Comparison of ENCODE assay signal across 19 cellular contexts in genomic region chr15:41443275-41443674, GRCh38. TPM values are rescaled to one million over a fixed set of nuclear protein-coding genes. Genes with fewer than 3 reads are reported as not detected.
A peak's percentile ranks its signal among the peaks of the same experiment; 100 is the strongest.
DNase-seq lines count a peak whose midpoint lies in the region; ATAC-seq, FAIRE-seq and TF ChIP-seq lines count a peak whose summit lies in the region.
"Had no signal": no experiment of that assay in that cellular context is flagged by ENCODE, and none has a peak within 500 bp of the region (broad histone marks: within the 10 kb centered on the region; RNA-seq: fewer than 3 reads in every experiment).

No MANE protein-coding gene starts in this region.

- POLR2A ChIA-PET in activated CD4-positive, alpha-beta memory T cell treated with anti-CD3 and anti-CD28 coated beads, Interleukin-2, amount 10 ng/mL, durations not matched to agents 7 days and 5 days (lab: Charles Lee), result interaction anchor here (1.3 kb wide), 2 partner anchors 14 to 110 kb away, joined by 3 to 6 read pairs; partner anchors contain the start of genes NUSAP1 and OIP5
- POLR2A ChIA-PET in activated CD4-positive, alpha-beta memory T cell treated with anti-CD3 and anti-CD28 coated beads for 36 hours (lab: Charles Lee), result interaction anchor here (0.6 kb wide), 1 partner anchor 739 kb away, joined by 3 read pairs; no protein-coding TSS in a partner anchor
- POLR2A ChIA-PET in CD4-positive, alpha-beta T cell (lab: Charles Lee), result interaction anchor here (1.0 kb wide), 1 partner anchor 8 kb away, joined by 4 read pairs; no protein-coding TSS in a partner anchor
- POLR2A ChIA-PET in Panc1 (lab: Charles Lee), result interaction anchor here (0.6 kb wide), 1 partner anchor 396 kb away, joined by 6 read pairs; no protein-coding TSS in a partner anchor
- POLR2A ChIA-PET in GM12878 (lab: Charles Lee), result no interaction called here

- no peak overlapping the region for H3K4me3 Mint-ChIP-seq in activated CD4-positive, alpha-beta memory T cell treated with anti-CD3 and anti-CD28 coated beads, Interleukin-2, amount 10 ng/mL, durations not matched to agents 7 days and 5 days
- no peak overlapping the region for H3K4me3 Mint-ChIP-seq in activated CD4-positive, alpha-beta memory T cell treated with anti-CD3 and anti-CD28 coated beads for 36 hours
- no peak overlapping the region for H3K4me3 Mint-ChIP-seq in CD4-positive, alpha-beta T cell

- H2AFZ ChIP-seq in GM12878 (ENCODE audit: control insufficient read depth, low read depth, low read length), result no peak overlapping the region

- no peak for ATAC-seq in CD4-positive, alpha-beta T cell (ENCODE audit: poor library complexity)
- no peak for ATAC-seq in Panc1
- no peak for ATAC-seq in GM12878
- no peak for ATAC-seq in omental fat pad (ENCODE audit: low FRiP score)
- ATAC-seq: A549 had no signal

- H3K9me3 Mint-ChIP-seq in activated CD4-positive, alpha-beta memory T cell treated with anti-CD3 and anti-CD28 coated beads, Interleukin-2, amount 10 ng/mL, durations not matched to agents 7 days and 5 days, result no peaks in the 10 kb centered on the region
- no peaks in the 10 kb centered on the region for H3K9me3 Mint-ChIP-seq in activated CD4-positive, alpha-beta memory T cell treated with anti-CD3 and anti-CD28 coated beads for 36 hours
- H3K9me3 Mint-ChIP-seq in CD4-positive, alpha-beta T cell, result no peaks in the 10 kb centered on the region

- no peaks in the 10 kb centered on the region for H3K27me3 Mint-ChIP-seq in activated CD4-positive, alpha-beta memory T cell treated with anti-CD3 and anti-CD28 coated beads, Interleukin-2, amount 10 ng/mL, durations not matched to agents 7 days and 5 days
- H3K27me3 Mint-ChIP-seq in activated CD4-positive, alpha-beta memory T cell treated with anti-CD3 and anti-CD28 coated beads for 36 hours, result no peaks in the 10 kb centered on the region
- H3K27me3 Mint-ChIP-seq in CD4-positive, alpha-beta T cell, result no peaks in the 10 kb centered on the region

- in situ Hi-C loops in Panc1 (cut with HindIII; ENCODE audit: low pct_unique_long_range_greater_than_20kb, low sequenced_read_pairs), result no loop called here
- in situ Hi-C loops in GM12878 (cut with MboI), result no loop called here

- H3K36me3 ChIP-seq in Panc1 (ENCODE audit: control insufficient read depth, insufficient read depth, low read length) (no peaks in the 10 kb centered on the region), GM12878 (ENCODE audit: control insufficient read depth in 2 of 2, insufficient read depth in 2 of 2, low read length in 1 of 2) (peaks cover 0 to 7% of the 10 kb centered on the region in 2 experiments; a peak in 3 of 4 replicates)

- no peak overlapping the region for H3K27ac ChIP-seq in CD4-positive, alpha-beta T cell (ENCODE audit: low read depth, low read length)
- H3K27ac ChIP-seq in Panc1 (ENCODE audit: low read length) (no peak overlapping the region), GM12878 (ENCODE audit: control insufficient read depth, insufficient read depth) (no peak overlapping the region)
- H3K27ac ChIP-seq: A549, RWPE1 had no signal

- CTCF ChIA-PET in activated CD4-positive, alpha-beta memory T cell treated with anti-CD3 and anti-CD28 coated beads, Interleukin-2, amount 10 ng/mL, durations not matched to agents 7 days and 5 days (lab: Charles Lee), result interaction anchor here (0.6 to 0.8 kb wide), 3 partner anchors 23 to 50 kb away, joined by 3 read pairs; no protein-coding TSS in a partner anchor
- CTCF ChIA-PET in activated CD4-positive, alpha-beta memory T cell treated with anti-CD3 and anti-CD28 coated beads for 36 hours (lab: Charles Lee), result no interaction called here
- CTCF ChIA-PET in CD4-positive, alpha-beta T cell (lab: Charles Lee), result no interaction called here
- CTCF ChIA-PET in Panc1 (lab: Charles Lee), result interaction anchor here (0.5 to 0.6 kb wide), 2 partner anchors 45 to 1026 kb away, joined by 8 to 9 read pairs; no protein-coding TSS in a partner anchor
- CTCF ChIA-PET in GM12878 (lab: Yijun Ruan, JAX), result interaction anchor here (1.1 to 3.2 kb wide), 2 partner anchors 9 to 22 kb away, joined by 4 to 7 read pairs; no protein-coding TSS in a partner anchor

- RAD21 ChIA-PET in GM12878 (lab: Charles Lee; ENCODE audit: unreplicated experiment), result no interaction called here

- DNase-seq in activated CD4-positive, alpha-beta memory T cell treated with anti-CD3 and anti-CD28 coated beads, Interleukin-2, amount 10 ng/mL, durations not matched to agents 7 days and 5 days, result peak; percentile 25
- no peak for DNase-seq in activated CD4-positive, alpha-beta memory T cell treated with anti-CD3 and anti-CD28 coated beads for 36 hours
- DNase-seq in CD4-positive, alpha-beta T cell, result no peak
- DNase-seq in Panc1 (ENCODE audit: low read depth, low spot score) (no peak), GM12878 (ENCODE audit: low read depth, low spot score) (no peak), dermis blood vessel endothelial cell (no peak), COLO829 (ENCODE audit: low spot score) (no peak), omental fat pad (ENCODE audit: low spot score) (no peak)
- DNase-seq: C1 segment of cervical spinal cord, Caco-2, DMS153, GOT3, KG1, NCI-H1436 treated with DMSO at 0.1 percent for 48 hours, NCI-H2081, NCI-H510A, NCI-H774 had no signal

- TF ChIP-seq POLR2A in GM12878 (IDR thresholded peaks at IDR 0.05; ENCODE audit: low read depth, low read length), result no peak

- TF ChIP-seq EP300 in GM12878 (IDR thresholded peaks at IDR 0.05; ENCODE audit: borderline replicate concordance in 1 of 2, control insufficient read depth in 1 of 2, low read depth in 2 of 2, low read length in 2 of 2), result no peak

- no peaks in the 10 kb centered on the region for H3K9me3 ChIP-seq in CD4-positive, alpha-beta T cell (ENCODE audit: control insufficient read depth, low read length)
- H3K9me3 ChIP-seq in Panc1 (ENCODE audit: control insufficient read depth, insufficient read depth, low read depth, low read length) (no peaks in the 10 kb centered on the region), GM12878 (replicated peaks; ENCODE audit: control insufficient read depth, insufficient read depth, low read length) (no peaks in the 10 kb centered on the region)
- H3K9me3 ChIP-seq: A549, Caco-2 had no signal

- H3K27ac Mint-ChIP-seq in activated CD4-positive, alpha-beta memory T cell treated with anti-CD3 and anti-CD28 coated beads, Interleukin-2, amount 10 ng/mL, durations not matched to agents 7 days and 5 days, result peak overlapping the region; percentile 63
- H3K27ac Mint-ChIP-seq in activated CD4-positive, alpha-beta memory T cell treated with anti-CD3 and anti-CD28 coated beads for 36 hours, result no peak overlapping the region
- peak overlapping the region; percentile 66 for H3K27ac Mint-ChIP-seq in CD4-positive, alpha-beta T cell

- SMC1A ChIA-PET in GM12878 (lab: Charles Lee; ENCODE audit: uncharacterized antibody, unreplicated experiment), result interaction anchor here (0.9 to 1.9 kb wide), 5 partner anchors 11 to 39 kb away, joined by 3 to 6 read pairs (median 4); no protein-coding TSS in a partner anchor

- peaks cover 25% of the 10 kb centered on the region for H3K36me3 Mint-ChIP-seq in activated CD4-positive, alpha-beta memory T cell treated with anti-CD3 and anti-CD28 coated beads, Interleukin-2, amount 10 ng/mL, durations not matched to agents 7 days and 5 days (ENCODE audit: low read depth)
- H3K36me3 Mint-ChIP-seq in activated CD4-positive, alpha-beta memory T cell treated with anti-CD3 and anti-CD28 coated beads for 36 hours, result peaks cover 17% of the 10 kb centered on the region
- peaks cover 68% of the 10 kb centered on the region for H3K36me3 Mint-ChIP-seq in CD4-positive, alpha-beta T cell (ENCODE audit: low read depth)

- intact Hi-C loops in activated CD4-positive, alpha-beta memory T cell treated with anti-CD3 and anti-CD28 coated beads for 36 hours (cut with micrococcal nuclease), result no loop called here
- intact Hi-C loops in CD4-positive, alpha-beta T cell (cut with DNase I, micrococcal nuclease), result no loop called here
- intact Hi-C loops in Panc1 (cut with micrococcal nuclease; ENCODE audit: unreplicated experiment), result no loop called here
- intact Hi-C loops in GM12878 (cut with micrococcal nuclease; ENCODE audit: unreplicated experiment), result no loop called here

- no peaks in the 10 kb centered on the region for H3K27me3 ChIP-seq in CD4-positive, alpha-beta T cell (ENCODE audit: control insufficient read depth, insufficient read depth, low read length)
- H3K27me3 ChIP-seq in Panc1 (ENCODE audit: control insufficient read depth, insufficient read depth, low read length) (no peaks in the 10 kb centered on the region), GM12878 (replicated peaks in 1 of 2; ENCODE audit: control insufficient read depth in 2 of 2, insufficient read depth in 2 of 2, low read length in 1 of 2) (no peaks in the 10 kb centered on the region)

- no peaks in the 10 kb centered on the region for H3K4me1 ChIP-seq in Panc1 (ENCODE audit: control insufficient read depth, insufficient read depth, low read length)
- H3K4me1 ChIP-seq in GM12878 (ENCODE audit: control insufficient read depth, insufficient read depth, low read length), result no peaks in the 10 kb centered on the region
- H3K4me1 ChIP-seq: A549, Caco-2 had no signal

- H4K20me1 ChIP-seq in GM12878 (ENCODE audit: control insufficient read depth, insufficient read depth), result no peaks in the 10 kb centered on the region

- H3K4me3 ChIP-seq in Panc1 (ENCODE audit: low read depth in 2 of 2, low read length in 2 of 2) (no peak overlapping the region), GM12878 (no peak overlapping the region)
- H3K4me3 ChIP-seq: A549 had no signal

- H3K9ac ChIP-seq in GM12878 (ENCODE audit: control insufficient read depth, insufficient read depth, low read length), result no peak overlapping the region

- no peak for TF ChIP-seq RAD21 in GM12878 (IDR thresholded peaks at IDR 0.05; ENCODE audit: insufficient read depth, low read depth, low read length)

- WGBS in GM12878 (ENCODE audit: insufficient coverage, insufficient replicate concordance, low lambda C conversion rate, missing lambda C conversion rate), result 67% methylated on average over 2 of the region's 2 CpGs

- FAIRE-seq in GM12878 (lab: Jason Lieb, UNC), result no peak
- FAIRE-seq: A549 had no signal

- no peak overlapping the region for H3K4me2 ChIP-seq in GM12878 (ENCODE audit: control insufficient read depth, insufficient read depth)
- H3K4me2 ChIP-seq: A549 had no signal

- peaks cover 21% of the 10 kb centered on the region for H3K4me1 Mint-ChIP-seq in activated CD4-positive, alpha-beta memory T cell treated with anti-CD3 and anti-CD28 coated beads, Interleukin-2, amount 10 ng/mL, durations not matched to agents 7 days and 5 days
- peaks cover 8% of the 10 kb centered on the region for H3K4me1 Mint-ChIP-seq in activated CD4-positive, alpha-beta memory T cell treated with anti-CD3 and anti-CD28 coated beads for 36 hours (ENCODE audit: low read depth)
- H3K4me1 Mint-ChIP-seq in CD4-positive, alpha-beta T cell (ENCODE audit: low read depth), result peaks cover 20% of the 10 kb centered on the region

- no peak for TF ChIP-seq CTCF in CD4-positive, alpha-beta T cell (IDR thresholded peaks at IDR 0.05)
- no peak for TF ChIP-seq CTCF in Panc1 (IDR thresholded peaks at IDR 0.05)
- no peak for TF ChIP-seq CTCF in GM12878 (IDR thresholded peaks at IDR 0.05 in 2 of 3, conservative IDR thresholded peaks at IDR 0.05 in 1 of 3; ENCODE audit: control insufficient read depth in 2 of 3, extremely low read depth in 1 of 3, insufficient read depth in 1 of 3, low read depth in 3 of 3, low read length in 3 of 3)
- TF ChIP-seq CTCF in omental fat pad (IDR thresholded peaks at IDR 0.05), result no peak

- H3K79me2 ChIP-seq in GM12878 (ENCODE audit: control insufficient read depth, insufficient read depth, low read length), result no peaks in the 10 kb centered on the region

- BruUV-seq in Panc1 (replicated peaks; lab: Mats Ljungman, UMichigan), result TSS peak; percentile 53
- BruUV-seq in GM12878 (replicated peaks; lab: Mats Ljungman, UMichigan), result TSS peak; percentile 48

RNA-seq across cellular contexts. Expression of gene RTF1, which starts 26.4 kb away (rescaled TPM):
- 10 to 100 TPM; 33.9 to 37.1 TPM for total RNA-seq in activated CD4-positive, alpha-beta memory T cell treated with anti-CD3 and anti-CD28 coated beads, Interleukin-2, amount 10 ng/mL, durations not matched to agents 7 days and 5 days
- total RNA-seq in activated CD4-positive, alpha-beta memory T cell treated with anti-CD3 and anti-CD28 coated beads for 36 hours, result 10 to 100 TPM; 24.9 to 26.2 TPM
- 10 to 100 TPM; 29.9 to 34.2 TPM for total RNA-seq in CD4-positive, alpha-beta T cell
- total RNA-seq in Panc1 (2021; ENCODE audit: unreplicated experiment) (43.5 TPM), GM12878 (2014; rRNA removed) (15.2 and 19.3 TPM in 2 replicates), GM12878 (2014; rRNA removed; fragmentation: Illumina TruSeq; extraction: Trizol) (35.5 and 35.6 TPM in 2 replicates), GM12878 (2021) (28.4 and 31.2 TPM in 2 replicates), dermis blood vessel endothelial cell (25.4 and 25.9 TPM in 2 replicates), omental fat pad (10 to 100 TPM; 18.1 to 39.7 (median 25.8) TPM)
- polyA plus RNA-seq in Panc1 (2012; ENCODE audit: insufficient read length), result 36.7 TPM
- 18.6 and 23.8 TPM in 2 replicates for total RNA-seq in GM12878 (2013; cell fraction: nucleolus; rRNA removed)
- polyA plus RNA-seq in GM12878 (2011; ENCODE audit: low read depth), result 13.9 TPM
- polyA plus RNA-seq in GM12878 (2011; rRNA removed) (29.2 and 33.0 TPM in 2 replicates), GM12878 (2014; fragmentation: Illumina TruSeq; extraction: Trizol) (49.1 and 51.8 TPM in 2 replicates), GM12878 (2014; fragmentation: Nextera tagmentation; extraction: Ambion mirVana) (10 to 100 TPM in 1 of 2 experiments, 1 to 10 TPM in 1; 7.2 to 10.9 TPM), GM12878 (2014; rRNA removed) (35.1 and 35.4 TPM in 2 replicates), GM12878 (2016; fragmentation: Nextera tagmentation; extraction: Ambion mirVana) (10 to 100 TPM; 67.0 to 67.9 TPM)
- 18.7 and 18.9 TPM in 2 replicates for polyA plus RNA-seq in GM12878 (2011; cell fraction: cytosol; rRNA removed)
- polyA plus RNA-seq in GM12878 (2011; cell fraction: nucleus; rRNA removed), result 8.5 and 12.8 TPM in 2 replicates
- polyA plus RNA-seq in GM12878 (2012), result 20.8 and 23.3 TPM in 2 replicates
- polyA minus RNA-seq in GM12878 (2011; rRNA and poly(A)+ RNA removed), result 13.0 and 16.9 TPM in 2 replicates
- 10.9 and 15.5 TPM in 2 replicates for polyA minus RNA-seq in GM12878 (2011; cell fraction: cytosol; rRNA and poly(A)+ RNA removed)
- polyA minus RNA-seq in GM12878 (2011; cell fraction: nucleus; rRNA and poly(A)+ RNA removed), result 3.4 and 6.3 TPM in 2 replicates

RNA-seq across cellular contexts. Expression of gene NDUFAF1, which starts 41.0 kb away (rescaled TPM):
- total RNA-seq in activated CD4-positive, alpha-beta memory T cell treated with anti-CD3 and anti-CD28 coated beads, Interleukin-2, amount 10 ng/mL, durations not matched to agents 7 days and 5 days, result 10 to 100 TPM; 15.7 to 17.9 TPM
- total RNA-seq in activated CD4-positive, alpha-beta memory T cell treated with anti-CD3 and anti-CD28 coated beads for 36 hours, result 10 to 100 TPM; 21.3 to 22.7 TPM
- total RNA-seq in CD4-positive, alpha-beta T cell, result 1 to 10 TPM; 2.0 to 2.3 TPM
- total RNA-seq in Panc1 (2021; ENCODE audit: unreplicated experiment) (18.0 TPM), GM12878 (2014; rRNA removed) (16.7 and 18.9 TPM in 2 replicates), GM12878 (2014; rRNA removed; fragmentation: Illumina TruSeq; extraction: Trizol) (20.8 and 22.6 TPM in 2 replicates), GM12878 (2021) (16.6 and 17.3 TPM in 2 replicates), dermis blood vessel endothelial cell (20.3 and 22.6 TPM in 2 replicates), omental fat pad (10 to 100 TPM in 2 of 4 donors, 1 to 10 TPM in 2; 7.0 to 19.7 (median 12.5) TPM)
- polyA plus RNA-seq in Panc1 (2012; ENCODE audit: insufficient read length), result 14.1 TPM
- 15.4 and 15.6 TPM in 2 replicates for total RNA-seq in GM12878 (2013; cell fraction: nucleolus; rRNA removed)
- polyA plus RNA-seq in GM12878 (2011; ENCODE audit: low read depth), result 17.6 TPM
- polyA plus RNA-seq in GM12878 (2011; rRNA removed) (19.4 and 27.9 TPM in 2 replicates), GM12878 (2014; fragmentation: Illumina TruSeq; extraction: Trizol) (23.5 and 33.9 TPM in 2 replicates), GM12878 (2014; fragmentation: Nextera tagmentation; extraction: Ambion mirVana) (10 to 100 TPM; 46.4 to 47.2 TPM), GM12878 (2014; rRNA removed) (17.1 and 19.2 TPM in 2 replicates), GM12878 (2016; fragmentation: Nextera tagmentation; extraction: Ambion mirVana) (10 to 100 TPM; 37.8 to 38.8 TPM)
- polyA plus RNA-seq in GM12878 (2011; cell fraction: cytosol; rRNA removed), result 8.6 and 9.8 TPM in 2 replicates
- 6.1 and 8.7 TPM in 2 replicates for polyA plus RNA-seq in GM12878 (2011; cell fraction: nucleus; rRNA removed)
- polyA plus RNA-seq in GM12878 (2012), result 13.8 and 14.7 TPM in 2 replicates
- polyA minus RNA-seq in GM12878 (2011; rRNA and poly(A)+ RNA removed), result 5.3 and 6.2 TPM in 2 replicates
- 2.4 and 3.1 TPM in 2 replicates for polyA minus RNA-seq in GM12878 (2011; cell fraction: cytosol; rRNA and poly(A)+ RNA removed)
- 2.7 and 3.9 TPM in 2 replicates for polyA minus RNA-seq in GM12878 (2011; cell fraction: nucleus; rRNA and poly(A)+ RNA removed)

RNA-seq across cellular contexts. Expression of gene ITPKA, which starts 50.4 kb away (rescaled TPM):
- total RNA-seq in activated CD4-positive, alpha-beta memory T cell treated with anti-CD3 and anti-CD28 coated beads, Interleukin-2, amount 10 ng/mL, durations not matched to agents 7 days and 5 days, result under 1 TPM; 0.30 to 0.48 TPM
- total RNA-seq in activated CD4-positive, alpha-beta memory T cell treated with anti-CD3 and anti-CD28 coated beads for 36 hours, result 1 to 10 TPM; 3.5 to 4.7 TPM
- not detected for total RNA-seq in CD4-positive, alpha-beta T cell
- 6.3 TPM for total RNA-seq in Panc1 (2021; ENCODE audit: unreplicated experiment)
- 8.7 TPM for polyA plus RNA-seq in Panc1 (2012; ENCODE audit: insufficient read length)
- total RNA-seq in GM12878 (2013; cell fraction: nucleolus; rRNA removed), result 0.71 and 1.6 TPM in 2 replicates
- total RNA-seq in GM12878 (2014; rRNA removed), result 0.54 and 0.90 TPM in 2 replicates
- total RNA-seq in GM12878 (2014; rRNA removed; fragmentation: Illumina TruSeq; extraction: Trizol), result 0.27 and 0.32 TPM in 2 replicates
- 0.64 and 0.67 TPM in 2 replicates for total RNA-seq in GM12878 (2021)
- polyA plus RNA-seq in GM12878 (2011; ENCODE audit: low read depth), result 0.17 TPM
- polyA plus RNA-seq in GM12878 (2011; rRNA removed), result 0.48 and 1.5 TPM in 2 replicates
- 2.2 and 2.3 TPM in 2 replicates for polyA plus RNA-seq in GM12878 (2011; cell fraction: cytosol; rRNA removed)
- polyA plus RNA-seq in GM12878 (2011; cell fraction: nucleus; rRNA removed), result 4.1 and 6.0 TPM in 2 replicates
- polyA plus RNA-seq in GM12878 (2012), result 0.32 and 0.88 TPM in 2 replicates
- 0.04 TPM in 1 of 2 replicates, not detected in the other for polyA plus RNA-seq in GM12878 (2014; fragmentation: Illumina TruSeq; extraction: Trizol)
- under 1 TPM in 1 of 2 experiments, not detected in 1; 0.07 TPM for polyA plus RNA-seq in GM12878 (2014; fragmentation: Nextera tagmentation; extraction: Ambion mirVana)
- polyA plus RNA-seq in GM12878 (2014; rRNA removed), result 0.73 and 0.91 TPM in 2 replicates
- polyA plus RNA-seq in GM12878 (2016; fragmentation: Nextera tagmentation; extraction: Ambion mirVana), result under 1 TPM; 0.12 to 0.49 TPM
- polyA minus RNA-seq in GM12878 (2011; rRNA and poly(A)+ RNA removed), result 1.1 and 1.8 TPM in 2 replicates
- polyA minus RNA-seq in GM12878 (2011; cell fraction: cytosol; rRNA and poly(A)+ RNA removed), result 1.6 and 2.1 TPM in 2 replicates
- polyA minus RNA-seq in GM12878 (2011; cell fraction: nucleus; rRNA and poly(A)+ RNA removed), result 0.77 and 1.9 TPM in 2 replicates
- 0.56 and 0.68 TPM in 2 replicates for total RNA-seq in dermis blood vessel endothelial cell
- total RNA-seq in omental fat pad, result 1 to 10 TPM in 2 of 4 donors, not detected in 2; 1.2 to 2.0 TPM

Comparison
In these comparisons a context has a peak if more than half of its experiments do, and no peak if none do; other contexts are left out.
1. CTCF ChIA-PET loops: an anchor here in activated CD4-positive, alpha-beta memory T cell treated with anti-CD3 and anti-CD28 coated beads, Interleukin-2, amount 10 ng/mL, durations not matched to agents 7 days and 5 days (0.6 to 0.8 kb wide), Panc1 (0.5 to 0.6 kb wide) and GM12878 (1.1 to 3.2 kb wide); none called in activated CD4-positive, alpha-beta memory T cell treated with anti-CD3 and anti-CD28 coated beads for 36 hours and CD4-positive, alpha-beta T cell.